ENCODE assay signal across 23 cellular contexts in genomic region chr6:40661726-40662125, GRCh38.
"Had no signal": no experiment of that assay in that cellular context is flagged by ENCODE, and none has a peak within 500 bp of the region (broad histone marks: within the 10 kb centered on the region; RNA-seq: fewer than 3 reads in every experiment).

No MANE protein-coding gene starts in this region.

- DNase-seq: activated CD8-positive, alpha-beta memory T cell treated with anti-CD3 and anti-CD28 coated beads, Interleukin-2, amount 50 U/mL, for 4 hours; activated T-cell treated with anti-CD3 and anti-CD28 coated beads, Interleukin-2, amount 50 U/mL, for 24 hours; adrenal gland; central memory CD4-positive, alpha-beta T cell; effector memory CD4-positive, alpha-beta T cell; foreskin keratinocyte; kidney; lower lobe of right lung; mesendoderm; mucosa of descending colon; nephron progenitor cell; nucleus accumbens; stimulated activated CD4-positive, alpha-beta T cell treated with anti-CD3 and anti-CD28 coated beads, Interleukin-4, amount 100 ng/mL, for 1 hour; stimulated activated naive CD4-positive, alpha-beta T cell; T-helper 9 cell; testis; upper lobe of left lung had no signal

- H3K4me3 ChIP-seq: adrenal gland, lower lobe of right lung, mucosa of descending colon, smooth muscle cell, testis, upper lobe of left lung had no signal

- H3K4me1 ChIP-seq: adrenal gland, foreskin keratinocyte, lower lobe of right lung, parathyroid adenoma, testis, upper lobe of left lung had no signal

- ATAC-seq: activated T-helper 17 cell treated with anti-CD3 and anti-CD28 coated beads, Interleukin-2, amount 50 U/mL, for 72 hours; foreskin keratinocyte; left lobe of liver; lower lobe of right lung; mucosa of descending colon; sciatic nerve; WTC11 had no signal

- H3K27me3 ChIP-seq: adrenal gland, foreskin keratinocyte, testis, upper lobe of left lung had no signal

- H3K36me3 ChIP-seq: adrenal gland, lower lobe of right lung, upper lobe of left lung had no signal

- H3K9me3 ChIP-seq: adrenal gland, testis had no signal
